Comparison of ENCODE assay signal across 22 cellular contexts in genomic region chr4:184153781-184154542, GRCh38.
"Had no signal": no experiment of that assay in that cellular context is flagged by ENCODE, and none has a peak within 500 bp of the region (broad histone marks: within the 10 kb centered on the region; RNA-seq: fewer than 3 reads in every experiment).

No MANE protein-coding gene starts in this region.

- H3K27ac ChIP-seq: heart right ventricle, lower lobe of right lung, neural progenitor cell had no signal

- H3K9me3 ChIP-seq: heart right ventricle, lower lobe of right lung, tibial nerve had no signal

- DNase-seq: activated B cell treated with CpG ODN at 0.5 μM for 24 hours; activated CD4-positive, alpha-beta T cell treated with anti-CD3 and anti-CD28 coated beads for 4 hours; activated CD4-positive, alpha-beta T cell treated with anti-CD3 and anti-CD28 coated beads, Interleukin-2, amount 50 U/mL, for 48 hours; activated CD8-positive, alpha-beta memory T cell treated with anti-CD3 and anti-CD28 coated beads, Interleukin-2, amount 50 U/mL, for 48 hours; activated naive CD4-positive, alpha-beta T cell treated with Interleukin-2 at 50 U/mL for 16 hours; activated naive CD8-positive, alpha-beta T cell treated with anti-CD3 and anti-CD28 coated beads, Interleukin-2, amount 10 ng/mL, durations not matched to agents 7 days and 5 days; activated T-cell treated with anti-CD3 and anti-CD28 coated beads, Interleukin-2, amount 50 U/mL, for 4 hours; amniotic stem cell; effector CD4-positive, alpha-beta T cell; heart right ventricle; islet precursor cell; left colon; lower lobe of right lung; mesendoderm; naive B cell; posterior cingulate gyrus; stimulated activated CD4-positive, alpha-beta T cell treated with anti-CD3 and anti-CD28 coated beads, Interleukin-12 subunit alpha, Interleukin-12 subunit beta, amount 100 ng/mL, for 4 hours; stimulated activated CD4-positive, alpha-beta T cell treated with anti-CD3 and anti-CD28 coated beads, Interleukin-4, amount 100 ng/mL, for 4 hours; stimulated activated naive CD8-positive, alpha-beta T cell treated with anti-CD3 and anti-CD28 coated beads, Interleukin-15, Interleukin-2, amounts not matched to agents 100 U/mL and 50 U/mL, for 24 hours; T1000 had no signal

- ATAC-seq: activated T-cell treated with anti-CD3 and anti-CD28 coated beads, Interleukin-2, amount 50 U/mL, for 4 hours; left colon; lower lobe of right lung; stimulated activated naive CD8-positive, alpha-beta T cell treated with anti-CD3 and anti-CD28 coated beads, Interleukin-15, Interleukin-2, amounts not matched to agents 100 U/mL and 50 U/mL, for 24 hours had no signal

- H3K27me3 ChIP-seq: heart right ventricle, neural progenitor cell, tibial nerve had no signal

- H3K4me1 ChIP-seq: neural progenitor cell had no signal

- H3K36me3 ChIP-seq: heart right ventricle, lower lobe of right lung, neural progenitor cell, tibial nerve had no signal

- H3K4me3 ChIP-seq: heart right ventricle, lower lobe of right lung, neural progenitor cell, tibial nerve had no signal
